ENCODE assay signal across 1 cellular context in genomic region chr20:63520939-63521601, GRCh38.
TF ChIP-seq lines count a peak whose summit lies in the region.

No MANE protein-coding gene starts in this region.

TF ChIP-seq in HepG2, 621 proteins besides CTCF, POLR2A, EP300 and RAD21 (continued from another document and continues in another):
- TF ChIP-seq ZBTB10 (CRISPR knock-in tag; IDR thresholded peaks at IDR 0.05; ENCODE audit: borderline replicate concordance) (no peak), HOXA7 (CRISPR knock-in tag; IDR thresholded peaks at IDR 0.05) (no peak), ZNF784 (CRISPR knock-in tag; IDR thresholded peaks at IDR 0.05; ENCODE audit: borderline replicate concordance) (no peak), ZNF543 (CRISPR knock-in tag; IDR thresholded peaks at IDR 0.05) (0 out of 2 replicates have a peak, but pooled peaks have one; percentile 33), USF2 (IDR thresholded peaks at IDR 0.05; ENCODE audit: low read depth, low read length) (no peak), USF2 (CRISPR knock-in tag; IDR thresholded peaks at IDR 0.05; ENCODE audit: borderline replicate concordance) (no peak), HNRNPH1 (optimal IDR thresholded peaks at IDR 0.05; ENCODE audit: low read depth, low read length) (no peak), KDM2A (CRISPR knock-in tag; IDR thresholded peaks at IDR 0.05; ENCODE audit: borderline replicate concordance, low read depth) (no peak), ZNF878 (CRISPR knock-in tag; IDR thresholded peaks at IDR 0.05) (no peak), ZFP91 (CRISPR knock-in tag; IDR thresholded peaks at IDR 0.05; ENCODE audit: borderline replicate concordance) (0 out of 2 replicates have a peak, but pooled peaks have one; percentile 31), ZNF768 (CRISPR knock-in tag; IDR thresholded peaks at IDR 0.05) (peak; percentile 62; the same call in 1 of the 2 replicates), ZBTB38 (CRISPR knock-in tag; IDR thresholded peaks at IDR 0.05) (no peak), ZNF678 (CRISPR knock-in tag; IDR thresholded peaks at IDR 0.05) (no peak), MED8 (CRISPR knock-in tag; IDR thresholded peaks at IDR 0.05; ENCODE audit: insufficient replicate concordance) (peak; percentile 28), SMC3 (IDR thresholded peaks at IDR 0.05; ENCODE audit: low read length) (no peak), JUN (CRISPR knock-in tag; IDR thresholded peaks at IDR 0.05) (no peak), CCDC6 (CRISPR knock-in tag; IDR thresholded peaks at IDR 0.05) (no peak), ATRX (CRISPR knock-in tag; IDR thresholded peaks at IDR 0.05; ENCODE audit: borderline replicate concordance) (no peak), NR3C1 (CRISPR knock-in tag; IDR thresholded peaks at IDR 0.05) (no peak), ZNF280B (CRISPR knock-in tag; IDR thresholded peaks at IDR 0.05; ENCODE audit: borderline replicate concordance) (peak; percentile 45; the same call in 1 of the 2 replicates), TEF (CRISPR knock-in tag; IDR thresholded peaks at IDR 0.05) (no peak), ZFY (CRISPR knock-in tag; IDR thresholded peaks at IDR 0.05) (peak; percentile 41; the same call in 1 of the 2 replicates), MAZ (IDR thresholded peaks at IDR 0.05; ENCODE audit: borderline replicate concordance, low read depth, low read length) (no peak), MAZ (CRISPR knock-in tag; IDR thresholded peaks at IDR 0.05; ENCODE audit: low read depth) (no peak), ZSCAN29 (CRISPR knock-in tag; conservative IDR thresholded peaks at IDR 0.05) (no peak), ZBTB21 (CRISPR knock-in tag; IDR thresholded peaks at IDR 0.05) (no peak), YY1 (IDR thresholded peaks at IDR 0.05; ENCODE audit: insufficient read depth, insufficient replicate concordance, low read depth, low read length) (peak; percentile 7), YEATS4 (CRISPR knock-in tag; IDR thresholded peaks at IDR 0.05; ENCODE audit: borderline replicate concordance) (peak; percentile 38; the same call in 1 of the 2 replicates), PHF8 (CRISPR knock-in tag; IDR thresholded peaks at IDR 0.05) (peak; percentile 21; the same call in 1 of the 2 replicates), AKAP8 (CRISPR knock-in tag; IDR thresholded peaks at IDR 0.05) (no peak), GABPA (IDR thresholded peaks at IDR 0.05; ENCODE audit: low read depth, low read length) (no peak), GABPA (CRISPR knock-in tag; IDR thresholded peaks at IDR 0.05; ENCODE audit: low read depth) (no peak), DDIT3 (CRISPR knock-in tag; IDR thresholded peaks at IDR 0.05) (no peak), THAP11 (CRISPR knock-in tag; IDR thresholded peaks at IDR 0.05) (no peak), SOX6 (IDR thresholded peaks at IDR 0.05) (no peak), SOX6 (CRISPR knock-in tag; IDR thresholded peaks at IDR 0.05) (no peak), XBP1 (CRISPR knock-in tag; IDR thresholded peaks at IDR 0.05) (no peak), ZNF766 (CRISPR knock-in tag; IDR thresholded peaks at IDR 0.05; ENCODE audit: borderline replicate concordance) (no peak), ZNF841 (CRISPR knock-in tag; IDR thresholded peaks at IDR 0.05; ENCODE audit: borderline replicate concordance) (no peak), ATAD3A (CRISPR knock-in tag; IDR thresholded peaks at IDR 0.05) (no peak), SMAD9 (CRISPR knock-in tag; IDR thresholded peaks at IDR 0.05) (no peak), RXRA (CRISPR knock-in tag; IDR thresholded peaks at IDR 0.05) (peak; percentile 50; the same call in 1 of the 2 replicates), ZKSCAN1 (IDR thresholded peaks at IDR 0.05; ENCODE audit: low read length) (no peak), GABPB1 (CRISPR knock-in tag; IDR thresholded peaks at IDR 0.05) (0 out of 2 replicates have a peak, but pooled peaks have one; percentile 21), CSRNP2 (CRISPR knock-in tag; conservative IDR thresholded peaks at IDR 0.05; ENCODE audit: low read depth) (no peak), CEBPB (IDR thresholded peaks at IDR 0.05; ENCODE audit: borderline replicate concordance, low read depth, low read length) (no peak), MXD4 (CRISPR knock-in tag; IDR thresholded peaks at IDR 0.05) (0 out of 2 replicates have a peak, but pooled peaks have one; percentile 11), ZNF34 (CRISPR knock-in tag; IDR thresholded peaks at IDR 0.05; ENCODE audit: borderline replicate concordance) (no peak), ZNF792 (CRISPR knock-in tag; IDR thresholded peaks at IDR 0.05) (no peak), TCF7 (IDR thresholded peaks at IDR 0.05; ENCODE audit: low read depth) (no peak), MTA1 (CRISPR knock-in tag; IDR thresholded peaks at IDR 0.05; ENCODE audit: borderline replicate concordance) (0 out of 2 replicates have a peak, but pooled peaks have one; percentile 37), MAF1 (CRISPR knock-in tag; IDR thresholded peaks at IDR 0.05; ENCODE audit: borderline replicate concordance) (no peak), IRF9 (CRISPR knock-in tag; IDR thresholded peaks at IDR 0.05; ENCODE audit: borderline replicate concordance) (no peak)
